In the genomic region with DNA sequence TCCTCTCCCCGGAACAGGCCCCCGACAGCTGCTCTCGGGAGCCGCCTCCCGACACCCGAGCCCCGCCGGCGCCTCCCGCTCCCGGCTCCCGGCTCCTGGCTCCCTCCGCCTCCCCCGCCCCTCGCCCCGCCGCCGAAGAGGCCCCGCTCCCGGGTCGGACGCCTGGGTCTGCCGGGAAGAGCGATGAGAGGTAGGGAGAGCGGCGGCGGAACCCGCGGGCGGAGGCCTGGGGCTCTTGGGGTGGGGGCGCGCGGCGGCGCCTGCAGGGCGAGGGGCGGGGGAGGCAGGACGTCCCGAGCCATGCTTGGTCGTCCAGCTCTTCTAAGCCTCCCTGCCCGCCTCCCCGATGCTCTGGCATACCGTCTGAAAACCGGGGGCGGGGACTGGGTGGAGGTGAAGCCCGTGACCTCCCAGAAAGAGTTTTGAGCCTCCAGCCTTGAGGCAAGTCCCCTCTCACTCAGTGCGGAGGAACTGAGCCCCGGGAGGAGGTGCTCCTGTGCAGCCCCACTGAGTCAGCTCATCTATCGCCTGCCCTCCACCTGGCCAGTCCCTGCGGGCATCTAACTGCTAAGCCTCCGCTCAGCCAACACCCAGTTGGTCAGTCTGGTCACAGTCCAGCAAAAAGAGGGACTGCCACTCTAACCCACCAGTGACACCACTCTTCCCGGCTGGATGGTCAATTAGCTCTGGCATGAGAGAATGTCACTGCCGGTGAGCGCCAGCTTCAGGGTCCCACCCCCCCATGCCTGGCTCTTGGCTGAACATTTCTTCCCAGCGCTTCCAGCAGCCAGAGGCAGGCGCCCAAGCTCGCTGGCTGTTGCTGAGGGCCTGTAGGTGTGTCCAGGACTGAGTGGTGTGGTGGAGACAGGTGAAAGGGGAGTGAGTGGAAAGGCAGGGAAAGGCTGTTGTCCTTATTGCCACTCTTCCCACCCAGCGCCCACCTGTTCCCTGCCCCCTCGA, we compare ENCODE assay signal across 8 cellular contexts. TPM values are rescaled to one million over a fixed set of nuclear protein-coding genes. Genes with fewer than 3 reads are reported as not detected.
DNase-seq lines count a peak whose midpoint lies in the region; ATAC-seq and TF ChIP-seq lines count a peak whose summit lies in the region.

No MANE protein-coding gene starts in this region.

- DNase-seq in NCI-H1417 (lab: John Stamatoyannopoulos, UW) (peak in 2 of 3 experiments; percentile 36 to 65), NCI-H1417 treated with DMSO at 0.1 percent for 48 hours (lab: John Stamatoyannopoulos, UW) (no peak), NCI-H69 (lab: John Stamatoyannopoulos, UW) (peak; percentile 69), head of caudate nucleus (peak in 38 of 42 donors; percentile 45 to 84 (median 64)), omental fat pad (ENCODE audit: low spot score) (no peak)
- DNase-seq in activated naive CD4-positive, alpha-beta T cell treated with anti-CD3 and anti-CD28 coated beads, Interleukin-2, amount 50 U/mL, for 16 hours, result peak; percentile 38

- ATAC-seq in omental fat pad (ENCODE audit: low FRiP score), result peak; percentile 56
- ATAC-seq in GM21360 (IDR thresholded peaks at IDR 0.05; ENCODE audit: unreplicated experiment), result no peak
- ATAC-seq in GM21825 (IDR thresholded peaks at IDR 0.05; ENCODE audit: unreplicated experiment), result no peak

- intact Hi-C loops in head of caudate nucleus (cut with DNase I), result loop anchor here (2.0 to 10.0 kb wide), 2 partner anchors 28 to 140 kb away; a partner anchor contains a TSS

- TF ChIP-seq CTCF in omental fat pad (IDR thresholded peaks at IDR 0.05), result no peak

RNA-seq across cellular contexts. Expression of a gene that starts 0.5 kb away (rescaled TPM):
- total RNA-seq in omental fat pad, result 10 to 100 TPM in 3 of 4 donors, 1 to 10 TPM in 1; 9.9 to 77.3 (median 48.7) TPM

RNA-seq across cellular contexts. Expression of a gene that starts 23.2 kb away (rescaled TPM):
- 10 to 100 TPM; 10.3 to 22.2 (median 14.7) TPM for total RNA-seq in omental fat pad

RNA-seq across cellular contexts. Expression of a gene that starts 29.2 kb away (rescaled TPM):
- total RNA-seq in omental fat pad, result 10 to 100 TPM; 14.0 to 18.8 (median 16.6) TPM

RNA-seq across cellular contexts. Expression of a gene that starts 47.2 kb away (rescaled TPM):
- total RNA-seq in omental fat pad, result not detected

RNA-seq across cellular contexts. Expression of a gene that starts 56.0 kb away (rescaled TPM):
- under 1 TPM in 1 of 4 donors, not detected in 3; 0.19 TPM for total RNA-seq in omental fat pad

Comparison
In these comparisons a context has a peak if more than half of its experiments do, and no peak if none do; other contexts are left out.
1. DNase-seq: peak in NCI-H1417 (2 of 3), NCI-H69 (single experiment), activated naive CD4-positive, alpha-beta T cell treated with anti-CD3 and anti-CD28 coated beads, Interleukin-2, amount 50 U/mL, for 16 hours (single experiment) and head of caudate nucleus (38 of 42); none in NCI-H1417 treated with DMSO at 0.1 percent for 48 hours (single experiment) and omental fat pad (single experiment).